ENCODE assay signal across 10 cellular contexts in the genomic region with DNA sequence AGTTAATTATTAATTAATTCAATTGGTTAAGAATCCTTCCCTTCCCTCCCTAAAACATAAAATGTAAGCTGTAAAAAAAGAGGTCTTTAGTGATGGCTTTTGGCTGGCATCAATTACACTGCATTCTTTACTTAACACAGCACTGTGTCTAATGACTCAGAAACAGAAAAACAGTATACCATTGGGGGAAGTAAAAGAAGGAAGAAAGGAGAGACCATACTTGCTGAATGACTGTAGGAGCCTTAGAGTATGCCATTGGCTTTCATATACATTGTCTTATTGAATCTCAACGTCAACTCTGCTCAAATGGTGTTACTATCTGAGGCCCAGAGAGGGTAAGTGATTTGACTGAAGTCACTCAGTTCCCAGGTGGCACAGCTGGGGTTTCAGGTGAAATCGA. TPM values are rescaled to one million over a fixed set of nuclear protein-coding genes. Genes with fewer than 3 reads are reported as not detected.
DNase-seq lines count a peak whose midpoint lies in the region; ATAC-seq and TF ChIP-seq lines count a peak whose summit lies in the region.
"Had no signal": no experiment of that assay in that cellular context is flagged by ENCODE, and none has a peak within 500 bp of the region (broad histone marks: within the 10 kb centered on the region; RNA-seq: fewer than 3 reads in every experiment).

No MANE protein-coding gene starts in this region.

- no peak overlapping the region for H3K27ac ChIP-seq in GM23248
- H3K27ac ChIP-seq in hepatocyte, result peak overlapping the region; percentile 38
- no peak overlapping the region for H3K27ac ChIP-seq in thyroid gland
- H3K27ac ChIP-seq: right lobe of liver had no signal

- H3F3A ChIP-seq in GM23248 (ENCODE audit: insufficient read depth), result peaks cover 5% of the 10 kb centered on the region; the same call in 1 of the 2 replicates

- H3K4me1 ChIP-seq in GM23248 (ENCODE audit: insufficient read depth), result peaks cover 9% of the 10 kb centered on the region; the same call in 1 of the 2 replicates
- H3K4me1 ChIP-seq in hepatocyte (ENCODE audit: insufficient read depth), result peaks cover 8% of the 10 kb centered on the region
- no peaks in the 10 kb centered on the region for H3K4me1 ChIP-seq in thyroid gland

- H3K79me2 ChIP-seq in GM23248 (ENCODE audit: insufficient read depth) (no peaks in the 10 kb centered on the region), hepatocyte (no peaks in the 10 kb centered on the region)

- no peak for TF ChIP-seq POLR2A in thyroid gland (IDR thresholded peaks at IDR 0.05)

- H4K20me1 ChIP-seq in GM23248 (ENCODE audit: insufficient read depth), result no peaks in the 10 kb centered on the region
- no peaks in the 10 kb centered on the region for H4K20me1 ChIP-seq in hepatocyte (ENCODE audit: insufficient read depth, poor library complexity, severe bottlenecking)

- TF ChIP-seq CTCF in hepatocyte (IDR thresholded peaks at IDR 0.05; ENCODE audit: poor library complexity), result no peak
- no peak for TF ChIP-seq CTCF in thyroid gland (IDR thresholded peaks at IDR 0.05)

- H3K4me3 ChIP-seq in GM23248 (no peak overlapping the region), hepatocyte (no peak overlapping the region), thyroid gland (replicated peaks in 1 of 3) (no peak overlapping the region)
- H3K4me3 ChIP-seq: right lobe of liver had no signal

- H3K4me2 ChIP-seq in GM23248 (ENCODE audit: unreplicated experiment) (no peak overlapping the region), hepatocyte (no peak overlapping the region)

- no peak overlapping the region for H3K9ac ChIP-seq in GM23248

- H3K9me2 ChIP-seq in GM23248 (ENCODE audit: insufficient read depth) (no peaks in the 10 kb centered on the region), hepatocyte (replicated peaks; ENCODE audit: insufficient read depth) (no peaks in the 10 kb centered on the region)

- peak; percentile 68 for DNase-seq in GM23248
- DNase-seq in hepatocyte (ENCODE audit: low spot score), result no peak
- DNase-seq in NCI-H1105 treated with DMSO at 0.1 percent for 48 hours (lab: John Stamatoyannopoulos, UW), result no peak
- no peak for DNase-seq in thyroid gland
- no peak for DNase-seq in left ventricle myocardium superior
- DNase-seq in dedifferentiated amniotic fluid mesenchymal stem cell (ENCODE audit: extremely low spot score), result no peak
- DNase-seq: NCI-H226, right lobe of liver had no signal

- in situ Hi-C loops in GM23248 (cut with MboI), result loop anchor here (25.0 kb wide), 1 partner anchor 369 kb away; no protein-coding TSS in a partner anchor

- WGBS in GM23248 (ENCODE audit: low coverage in 1 of 2, low lambda C conversion rate in 2 of 2, missing lambda C conversion rate in 2 of 2), 2 experiments, result 71 to 75% methylated on average over 2 of the region's 2 CpGs
- WGBS in hepatocyte (ENCODE audit: low lambda C conversion rate, missing lambda C conversion rate), result 69% methylated on average over 2 of the region's 2 CpGs
- 75 to 84% methylated on average over 2 of the region's 2 CpGs for WGBS in thyroid gland, 2 donors

- ATAC-seq in GM18511 (IDR thresholded peaks at IDR 0.05; ENCODE audit: unreplicated experiment) (peak; percentile 98), HG03575 (IDR thresholded peaks at IDR 0.05; ENCODE audit: extremely low read depth, insufficient number of reproducible peaks, low FRiP score, unreplicated experiment) (peak; percentile 99), left ventricle myocardium superior (no peak)

- H3K27me3 ChIP-seq in GM23248 (replicated peaks; ENCODE audit: insufficient read depth) (no peaks in the 10 kb centered on the region), hepatocyte (no peaks in the 10 kb centered on the region), thyroid gland (no peaks in the 10 kb centered on the region)
- H3K27me3 ChIP-seq: right lobe of liver had no signal

- intact Hi-C loops in thyroid gland (cut with DNase I), result no loop called here
- intact Hi-C loops in left ventricle myocardium superior (cut with micrococcal nuclease), result no loop called here

- H2AFZ ChIP-seq in GM23248 (0 out of 2 replicates have a peak overlapping the region, but pooled peaks have one; percentile 15), hepatocyte (no peak overlapping the region)

- H3K36me3 ChIP-seq in GM23248 (ENCODE audit: low read depth) (no peaks in the 10 kb centered on the region), hepatocyte (replicated peaks; ENCODE audit: insufficient read depth, low read depth) (no peaks in the 10 kb centered on the region), thyroid gland (no peaks in the 10 kb centered on the region)
- H3K36me3 ChIP-seq: right lobe of liver had no signal

- H3K9me3 ChIP-seq in GM23248 (ENCODE audit: low read depth), result no peaks in the 10 kb centered on the region
- no peaks in the 10 kb centered on the region for H3K9me3 ChIP-seq in hepatocyte (ENCODE audit: low read depth)
- no peaks in the 10 kb centered on the region for H3K9me3 ChIP-seq in thyroid gland
- H3K9me3 ChIP-seq: right lobe of liver had no signal

RNA-seq across cellular contexts. Expression of a gene that starts 18.4 kb away (rescaled TPM):
- 1,051 and 1,192 TPM in 2 replicates for total RNA-seq in GM23248 (2014; rRNA removed; shearing (Covaris generic))
- polyA plus RNA-seq in GM23248 (2016; fragmentation: Nextera tagmentation; extraction: Ambion mirVana), result 644 and 672 TPM in 2 replicates
- 262 and 292 TPM in 2 replicates for total RNA-seq in hepatocyte
- 78.5 and 97.6 TPM in 2 replicates for polyA plus RNA-seq in hepatocyte
- 100 to 1,000 TPM; 178 to 354 (median 261) TPM for total RNA-seq in thyroid gland
- total RNA-seq in left ventricle myocardium superior, result 172 TPM
